8 cellular contexts compared by ENCODE assay signal in the genomic region with DNA sequence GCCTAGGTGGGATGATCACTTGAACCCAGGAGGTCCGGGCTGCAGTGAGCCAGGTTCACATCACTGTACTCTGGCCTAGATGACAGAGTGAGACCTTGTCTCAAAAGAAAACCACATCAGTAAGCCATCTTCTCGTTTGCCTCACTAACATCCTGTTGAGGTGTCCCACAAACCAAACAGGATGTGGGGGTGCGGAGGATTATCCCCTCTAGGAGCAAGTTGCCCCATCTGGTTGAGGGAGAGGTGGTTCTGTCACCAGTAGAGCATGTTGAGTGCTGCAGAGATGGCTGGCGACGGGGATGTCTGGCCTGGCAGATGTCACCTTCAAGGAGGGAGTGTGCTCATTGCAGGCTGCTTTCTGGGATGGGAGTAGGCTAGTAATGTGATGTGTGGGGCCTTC.
DNase-seq lines count a peak whose midpoint lies in the region; ATAC-seq, FAIRE-seq and TF ChIP-seq lines count a peak whose summit lies in the region.

No MANE protein-coding gene starts in this region.

- FAIRE-seq in urothelium cell line (lab: Jason Lieb, UNC): no peak

- POLR2A ChIA-PET in HEK293T (lab: Yijun Ruan, JAX): no interaction called here

- H3K9me3 Mint-ChIP-seq in activated naive CD8-positive, alpha-beta T cell treated with anti-CD3 and anti-CD28 coated beads, Interleukin-2, amount 50 U/mL, for 24 hours: no peaks in the 10 kb centered on the region

- peaks cover 2% of the 10 kb centered on the region for H3K36me3 Mint-ChIP-seq in activated naive CD8-positive, alpha-beta T cell treated with anti-CD3 and anti-CD28 coated beads, Interleukin-2, amount 50 U/mL, for 24 hours (ENCODE audit: low read depth)

- ATAC-seq in GM19395 (IDR thresholded peaks at IDR 0.05; ENCODE audit: unreplicated experiment) (peak; percentile 82), HG02588 (IDR thresholded peaks at IDR 0.05; ENCODE audit: unreplicated experiment) (no peak), GM21528 (IDR thresholded peaks at IDR 0.05; ENCODE audit: low FRiP score, unreplicated experiment) (no peak)
- ATAC-seq in activated naive CD8-positive, alpha-beta T cell treated with anti-CD3 and anti-CD28 coated beads, Interleukin-2, amount 50 U/mL, for 24 hours: peak; percentile 92

- H3K27me3 Mint-ChIP-seq in activated naive CD8-positive, alpha-beta T cell treated with anti-CD3 and anti-CD28 coated beads, Interleukin-2, amount 50 U/mL, for 24 hours: peaks cover 90% of the 10 kb centered on the region

- CTCF ChIA-PET in HEK293T (lab: Yijun Ruan, JAX): no interaction called here

- DNase-seq in T-helper 2 cell (peak in 4 of 5 experiments; percentile 45 to 91 (median 70)), urothelium cell line (ENCODE audit: low spot score) (no peak), HEK293T (ENCODE audit: extremely low spot score) (no peak)
- DNase-seq in activated naive CD8-positive, alpha-beta T cell treated with anti-CD3 and anti-CD28 coated beads, Interleukin-2, amount 50 U/mL, for 24 hours: peak; percentile 82
- peak; percentile 51 to 60 for DNase-seq in stimulated activated CD8-positive, alpha-beta memory T cell treated with anti-CD3 and anti-CD28 coated beads, Interleukin-15, amount 100 ng/mL, for 4 hours (ENCODE audit: low read depth in 2 of 2)

- peaks cover 33% of the 10 kb centered on the region for H3K4me1 Mint-ChIP-seq in activated naive CD8-positive, alpha-beta T cell treated with anti-CD3 and anti-CD28 coated beads, Interleukin-2, amount 50 U/mL, for 24 hours

- peak overlapping the region; percentile 49 for H3K4me3 Mint-ChIP-seq in activated naive CD8-positive, alpha-beta T cell treated with anti-CD3 and anti-CD28 coated beads, Interleukin-2, amount 50 U/mL, for 24 hours

- peak overlapping the region; percentile 84 for H3K27ac Mint-ChIP-seq in activated naive CD8-positive, alpha-beta T cell treated with anti-CD3 and anti-CD28 coated beads, Interleukin-2, amount 50 U/mL, for 24 hours

TF ChIP-seq in HEK293T, 16 proteins besides CTCF, POLR2A, EP300 and RAD21:
- TF ChIP-seq ARNT (IDR thresholded peaks at IDR 0.05): no peak
- no peak for TF ChIP-seq FOXK2 (IDR thresholded peaks at IDR 0.05)
- TF ChIP-seq, protein P1, sequence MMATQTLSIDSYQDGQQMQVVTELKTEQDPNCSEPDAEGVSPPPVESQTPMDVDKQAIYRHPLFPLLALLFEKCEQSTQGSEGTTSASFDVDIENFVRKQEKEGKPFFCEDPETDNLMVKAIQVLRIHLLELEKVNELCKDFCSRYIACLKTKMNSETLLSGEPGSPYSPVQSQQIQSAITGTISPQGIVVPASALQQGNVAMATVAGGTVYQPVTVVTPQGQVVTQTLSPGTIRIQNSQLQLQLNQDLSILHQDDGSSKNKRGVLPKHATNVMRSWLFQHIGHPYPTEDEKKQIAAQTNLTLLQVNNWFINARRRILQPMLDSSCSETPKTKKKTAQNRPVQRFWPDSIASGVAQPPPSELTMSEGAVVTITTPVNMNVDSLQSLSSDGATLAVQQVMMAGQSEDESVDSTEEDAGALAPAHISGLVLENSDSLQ (IDR thresholded peaks at IDR 0.05): no peak
- no peak for TF ChIP-seq FOXA1 (IDR thresholded peaks at IDR 0.05)

Comparison
In these comparisons a context has a peak if more than half of its experiments do, and no peak if none do; other contexts are left out.
1. ATAC-seq: peak in GM19395 (single experiment) and activated naive CD8-positive, alpha-beta T cell treated with anti-CD3 and anti-CD28 coated beads, Interleukin-2, amount 50 U/mL, for 24 hours (single experiment); none in HG02588 (single experiment) and GM21528 (single experiment).
2. DNase-seq: peak in T-helper 2 cell (4 of 5), activated naive CD8-positive, alpha-beta T cell treated with anti-CD3 and anti-CD28 coated beads, Interleukin-2, amount 50 U/mL, for 24 hours (single experiment) and stimulated activated CD8-positive, alpha-beta memory T cell treated with anti-CD3 and anti-CD28 coated beads, Interleukin-15, amount 100 ng/mL, for 4 hours (2 of 2); none in urothelium cell line (single experiment) and HEK293T (single experiment).